In the genomic region with DNA sequence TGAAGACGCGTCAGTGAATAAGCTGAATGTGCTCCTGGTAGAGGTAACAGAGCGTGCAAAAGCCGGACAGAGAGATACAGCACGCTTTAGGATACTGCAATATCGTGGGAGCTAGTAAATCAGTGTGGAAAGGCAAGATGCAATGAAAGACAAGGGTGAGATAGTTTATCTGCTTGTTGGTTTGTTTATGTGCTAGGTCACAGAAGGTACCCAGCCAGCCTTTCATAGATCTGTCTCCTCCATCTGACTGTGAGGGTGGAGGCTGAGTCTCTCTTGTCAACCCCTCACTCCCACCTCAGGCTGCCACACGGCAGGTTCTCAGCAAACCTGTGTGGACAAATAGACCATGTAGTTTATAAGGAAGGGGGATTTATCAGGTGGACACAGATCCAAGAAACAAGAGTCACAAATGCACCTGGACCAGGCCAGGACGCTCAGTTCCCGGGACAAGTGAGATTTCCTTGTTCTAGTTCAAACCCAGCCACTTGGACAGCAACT, we compare ENCODE assay signal across 8 cellular contexts. TPM values are rescaled to one million over a fixed set of nuclear protein-coding genes. Genes with fewer than 3 reads are reported as not detected.
DNase-seq lines count a peak whose midpoint lies in the region; ATAC-seq and TF ChIP-seq lines count a peak whose summit lies in the region.

No MANE protein-coding gene starts in this region.

- TF ChIP-seq CTCF in cardiac muscle cell (IDR thresholded peaks at IDR 0.05; ENCODE audit: low read depth, low read length) (no peak), breast epithelium (IDR thresholded peaks at IDR 0.05) (no peak), type B pancreatic cell (conservative IDR thresholded peaks at IDR 0.05) (no peak)

- H3K36me3 ChIP-seq in cardiac muscle cell (no peaks in the 10 kb centered on the region), breast epithelium (no peaks in the 10 kb centered on the region), mesendoderm (ENCODE audit: control insufficient read depth, insufficient read depth, low read length) (no peaks in the 10 kb centered on the region)

- H3K9ac ChIP-seq in mesendoderm (ENCODE audit: low read length): no peak overlapping the region

- H4K5ac ChIP-seq in mesendoderm (ENCODE audit: low read length): peak overlapping the region; percentile 33

- H3K56ac ChIP-seq in mesendoderm (ENCODE audit: low read length): no peak overlapping the region

- no peak for TF ChIP-seq POLR2A in breast epithelium (IDR thresholded peaks at IDR 0.05)
- TF ChIP-seq POLR2A in GM18505 (IDR thresholded peaks at IDR 0.05; ENCODE audit: borderline replicate concordance, extremely low read depth, insufficient read depth, insufficient read length): no peak

- peaks cover 23% of the 10 kb centered on the region for H3K4me1 Mint-ChIP-seq in type B pancreatic cell (ENCODE audit: unreplicated experiment)

- no peak overlapping the region for H3K4me2 ChIP-seq in mesendoderm (ENCODE audit: low read length)

- no peaks in the 10 kb centered on the region for H3K27me3 Mint-ChIP-seq in type B pancreatic cell

- ATAC-seq in Right ventricle myocardium superior (ENCODE audit: poor library complexity): no peak
- ATAC-seq in GM18505 (IDR thresholded peaks at IDR 0.05; ENCODE audit: unreplicated experiment): no peak
- ATAC-seq in GM18861 (IDR thresholded peaks at IDR 0.05; ENCODE audit: unreplicated experiment): no peak

- H4K8ac ChIP-seq in mesendoderm (ENCODE audit: low read depth, low read length): no peak overlapping the region

- peaks cover 9% of the 10 kb centered on the region for H3K79me2 ChIP-seq in mesendoderm (ENCODE audit: control insufficient read depth, insufficient read depth, low read length)

- no peak overlapping the region for H3K4ac ChIP-seq in mesendoderm (ENCODE audit: low read depth, low read length)

- H3K9me3 ChIP-seq in cardiac muscle cell (ENCODE audit: low read depth): no peaks in the 10 kb centered on the region
- H3K9me3 ChIP-seq in breast epithelium: no peaks in the 10 kb centered on the region

- no peak overlapping the region for H3K4me3 ChIP-seq in cardiac muscle cell
- H3K4me3 ChIP-seq in breast epithelium: peak overlapping the region in 2 of 3 donors; percentile 92 to 96
- H3K4me3 ChIP-seq in mesendoderm (ENCODE audit: low read length): no peak overlapping the region

- WGBS in mesendoderm (ENCODE audit: extremely low coverage, insufficient coverage, low lambda C conversion rate): no CpG with 5 or more reads among the region's 9 CpGs

- peak overlapping the region; percentile 92 for H3K27ac Mint-ChIP-seq in type B pancreatic cell

- intact Hi-C loops in Right ventricle myocardium superior (cut with DNase I) (no loop called here), breast epithelium (cut with DNase I; ENCODE audit: low total_unique reads) (no loop called here)

- H3K79me1 ChIP-seq in mesendoderm (ENCODE audit: low read length): peaks cover 10% of the 10 kb centered on the region

- H3K27me3 ChIP-seq in cardiac muscle cell (no peaks in the 10 kb centered on the region), breast epithelium (no peaks in the 10 kb centered on the region), mesendoderm (ENCODE audit: insufficient read depth, low read length, poor library complexity) (no peaks in the 10 kb centered on the region)

- peak overlapping the region; percentile 81 for H3K4me3 Mint-ChIP-seq in type B pancreatic cell

- H3K36me3 Mint-ChIP-seq in type B pancreatic cell: peaks cover 8% of the 10 kb centered on the region

- H3K23ac ChIP-seq in mesendoderm (ENCODE audit: low read length): no peak overlapping the region

- H3K4me1 ChIP-seq in cardiac muscle cell (ENCODE audit: low read depth) (no peaks in the 10 kb centered on the region), breast epithelium (peaks cover 9 to 18% of the 10 kb centered on the region in 2 donors), mesendoderm (ENCODE audit: control insufficient read depth, low read depth, low read length) (peaks cover 2% of the 10 kb centered on the region)

- peak overlapping the region; percentile 69 for H2AK5ac ChIP-seq in mesendoderm (ENCODE audit: low read length)

- DNase-seq in cardiac muscle cell (ENCODE audit: low read depth in 1 of 2, low spot score in 1 of 2) (no peak), Right ventricle myocardium superior (no peak), breast epithelium (ENCODE audit: low spot score in 2 of 2) (no peak), mesendoderm (no peak), type B pancreatic cell (ENCODE audit: extremely low spot score, unreplicated experiment) (no peak), SIG-M5 (lab: John Stamatoyannopoulos, UW) (no peak)

- H3K27ac ChIP-seq in cardiac muscle cell: peak overlapping the region; percentile 27
- peak overlapping the region; percentile 87 to 91 for H3K27ac ChIP-seq in breast epithelium
- H3K27ac ChIP-seq in mesendoderm (ENCODE audit: low read depth, low read length): no peak overlapping the region

- no peak overlapping the region for H2BK5ac ChIP-seq in mesendoderm (ENCODE audit: low read length)

- H3K18ac ChIP-seq in mesendoderm (ENCODE audit: low read length): no peak overlapping the region

- H2BK120ac ChIP-seq in mesendoderm (ENCODE audit: low read depth, low read length): no peak overlapping the region

- no peak overlapping the region for H2BK15ac ChIP-seq in mesendoderm (replicated peaks; ENCODE audit: low read depth)

- no peaks in the 10 kb centered on the region for H3K9me3 Mint-ChIP-seq in type B pancreatic cell

RNA-seq across cellular contexts. Expression of a gene that starts 1.0 kb away (rescaled TPM):
- total RNA-seq in cardiac muscle cell (133 and 172 TPM in 2 replicates), Right ventricle myocardium superior (48.9 TPM), breast epithelium (10 to 100 TPM; 48.8 to 79.0 (median 72.0) TPM), type B pancreatic cell (ENCODE audit: low replicate concordance) (123 and 308 TPM in 2 replicates)
- 117 and 145 TPM in 2 replicates for polyA plus RNA-seq in cardiac muscle cell
- 47.1 TPM for polyA plus RNA-seq in mesendoderm (2013, experiment 1 of 2)
- polyA plus RNA-seq in mesendoderm (2013, experiment 2 of 2): 46.7 TPM

RNA-seq across cellular contexts. Expression of a gene that starts 21.3 kb away (rescaled TPM):
- 41.8 and 56.4 TPM in 2 replicates for total RNA-seq in cardiac muscle cell
- polyA plus RNA-seq in cardiac muscle cell: 76.5 and 82.8 TPM in 2 replicates
- total RNA-seq in Right ventricle myocardium superior: 43.0 TPM
- 100 to 1,000 TPM in 2 of 3 donors, 10 to 100 TPM in 1; 59.0 to 166 (median 102) TPM for total RNA-seq in breast epithelium
- polyA plus RNA-seq in mesendoderm (2013, experiment 1 of 2): 28.6 TPM
- polyA plus RNA-seq in mesendoderm (2013, experiment 2 of 2): 30.0 TPM
- 142 and 277 TPM in 2 replicates for total RNA-seq in type B pancreatic cell (ENCODE audit: low replicate concordance)

RNA-seq across cellular contexts. Expression of a gene that starts 21.7 kb away (rescaled TPM):
- total RNA-seq in cardiac muscle cell: 0.42 TPM in 1 of 2 replicates, not detected in the other
- 0.36 and 0.75 TPM in 2 replicates for polyA plus RNA-seq in cardiac muscle cell
- total RNA-seq in Right ventricle myocardium superior: not detected
- total RNA-seq in breast epithelium: 1 to 10 TPM in 1 of 3 donors, under 1 TPM in 1, not detected in 1; 0.48 to 1.3 TPM
- 0.11 TPM for polyA plus RNA-seq in mesendoderm (2013, experiment 1 of 2)
- 0.07 TPM for polyA plus RNA-seq in mesendoderm (2013, experiment 2 of 2)
- total RNA-seq in type B pancreatic cell (ENCODE audit: low replicate concordance): 0.56 and 1.0 TPM in 2 replicates

RNA-seq across cellular contexts. Expression of a gene that starts 32.5 kb away (rescaled TPM):
- total RNA-seq in cardiac muscle cell (77.4 and 83.1 TPM in 2 replicates), Right ventricle myocardium superior (73.8 TPM), breast epithelium (10 to 100 TPM; 36.1 to 66.9 (median 43.4) TPM), type B pancreatic cell (ENCODE audit: low replicate concordance) (171 and 240 TPM in 2 replicates)
- 245 and 345 TPM in 2 replicates for polyA plus RNA-seq in cardiac muscle cell
- 154 TPM for polyA plus RNA-seq in mesendoderm (2013, experiment 1 of 2)
- 152 TPM for polyA plus RNA-seq in mesendoderm (2013, experiment 2 of 2)

Comparison
In these comparisons a context has a peak if more than half of its experiments do, and no peak if none do; other contexts are left out.
1. H3K4me3 ChIP-seq: peak in breast epithelium (2 of 3); none in cardiac muscle cell (single experiment) and mesendoderm (single experiment).